28 cellular contexts compared by ENCODE assay signal in genomic region chr19:6807291-6807690, GRCh38. TPM values are rescaled to one million over a fixed set of nuclear protein-coding genes. Genes with fewer than 3 reads are reported as not detected.
DNase-seq lines count a peak whose midpoint lies in the region; ATAC-seq lines count a peak whose summit lies in the region.
"Had no signal": no experiment of that assay in that cellular context is flagged by ENCODE, and none has a peak within 500 bp of the region (broad histone marks: within the 10 kb centered on the region; RNA-seq: fewer than 3 reads in every experiment).

No MANE protein-coding gene starts in this region.

- H3K27me3 Mint-ChIP-seq in activated naive CD4-positive, alpha-beta T cell treated with anti-CD3 and anti-CD28 coated beads, Interleukin-2, amount 50 U/mL, for 24 hours, result no peaks in the 10 kb centered on the region
- H3K27me3 Mint-ChIP-seq in activated T-helper 1 cell treated with anti-CD3 and anti-CD28 coated beads, Interleukin-12 subunit alpha, Interleukin-12 subunit beta, Interleukin-2, Interleukin-4 antibody, amounts not matched to agents 30 ng/mL and 10 ng/mL and 1 ng/mL, durations not matched to agents 14 hours and 24 hours and 36 hours (ENCODE audit: insufficient read depth), result no peaks in the 10 kb centered on the region
- no peaks in the 10 kb centered on the region for H3K27me3 Mint-ChIP-seq in stimulated activated memory B cell treated with anti-CD40 and anti-IgM and Interleukin-4, amounts not matched to agents 10 μg/mL and 1 μg/mL and 100 μg/mL, for 72 hours
- H3K27me3 Mint-ChIP-seq: CD8-positive, alpha-beta memory T cell had no signal

- no peak for DNase-seq in activated naive CD4-positive, alpha-beta T cell (lab: John Stamatoyannopoulos, UW)
- no peak for DNase-seq in activated T-helper 1 cell treated with anti-CD3 and anti-CD28 coated beads, Interleukin-12 subunit alpha, Interleukin-12 subunit beta, Interleukin-2, Interleukin-4 antibody, amounts not matched to agents 30 ng/mL and 10 ng/mL and 1 ng/mL, durations not matched to agents 14 hours and 24 hours and 36 hours (ENCODE audit: low spot score)
- DNase-seq in mesenchymal stem cell (no peak), superior temporal gyrus (ENCODE audit: extremely low spot score) (no peak)
- DNase-seq: CD8-positive, alpha-beta memory T cell; DMS 273 treated with DMSO at 0.1 percent for 48 hours; DMS79; EL; GDM1; NCI-H1092 treated with DMSO at 0.1 percent for 48 hours; NCI-H1436; NCI-H187 treated with DMSO at 0.1 percent for 48 hours; NCI-H2171 treated with DMSO at 0.1 percent for 48 hours; NCI-H345; NCI-H510A treated with DMSO at 0.1 percent for 48 hours; NCI-H748 treated with DMSO at 0.1 percent for 48 hours; SIG-M5 had no signal

- H3K4me3 Mint-ChIP-seq in activated naive CD4-positive, alpha-beta T cell treated with anti-CD3 and anti-CD28 coated beads, Interleukin-2, amount 50 U/mL, for 24 hours, result no peak overlapping the region
- no peak overlapping the region for H3K4me3 Mint-ChIP-seq in activated T-helper 1 cell treated with anti-CD3 and anti-CD28 coated beads, Interleukin-12 subunit alpha, Interleukin-12 subunit beta, Interleukin-2, Interleukin-4 antibody, amounts not matched to agents 30 ng/mL and 10 ng/mL and 1 ng/mL, durations not matched to agents 14 hours and 24 hours and 36 hours
- no peak overlapping the region for H3K4me3 Mint-ChIP-seq in stimulated activated memory B cell treated with anti-CD40 and anti-IgM and Interleukin-4, amounts not matched to agents 10 μg/mL and 1 μg/mL and 100 μg/mL, for 72 hours
- H3K4me3 Mint-ChIP-seq: CD8-positive, alpha-beta memory T cell had no signal

- H3K14ac ChIP-seq in mesenchymal stem cell (ENCODE audit: low read length in 2 of 2), result no peak overlapping the region

- WGBS in mesenchymal stem cell, result 81% methylated on average over 5 of the region's 5 CpGs

- H3K36me3 ChIP-seq in mesenchymal stem cell (ENCODE audit: control insufficient read depth in 1 of 2, insufficient read depth in 2 of 2, low read depth in 1 of 2, low read length in 2 of 2), result no peaks in the 10 kb centered on the region

- H3K23ac ChIP-seq in mesenchymal stem cell (ENCODE audit: low read length in 2 of 2), result no peak overlapping the region

- H4K8ac ChIP-seq in mesenchymal stem cell (ENCODE audit: low read length), result no peak overlapping the region

- H3K9me3 Mint-ChIP-seq in activated naive CD4-positive, alpha-beta T cell treated with anti-CD3 and anti-CD28 coated beads, Interleukin-2, amount 50 U/mL, for 24 hours, result peaks cover 5% of the 10 kb centered on the region
- H3K9me3 Mint-ChIP-seq in activated T-helper 1 cell treated with anti-CD3 and anti-CD28 coated beads, Interleukin-12 subunit alpha, Interleukin-12 subunit beta, Interleukin-2, Interleukin-4 antibody, amounts not matched to agents 30 ng/mL and 10 ng/mL and 1 ng/mL, durations not matched to agents 14 hours and 24 hours and 36 hours, result peaks cover 4% of the 10 kb centered on the region
- peaks cover 2% of the 10 kb centered on the region for H3K9me3 Mint-ChIP-seq in stimulated activated memory B cell treated with anti-CD40 and anti-IgM and Interleukin-4, amounts not matched to agents 10 μg/mL and 1 μg/mL and 100 μg/mL, for 72 hours
- H3K9me3 Mint-ChIP-seq: CD8-positive, alpha-beta memory T cell had no signal

- H3K4me1 ChIP-seq in mesenchymal stem cell (ENCODE audit: control insufficient read depth, insufficient read depth, low read depth, low read length), result no peaks in the 10 kb centered on the region

- H2AK5ac ChIP-seq in mesenchymal stem cell (ENCODE audit: low read length, severe bottlenecking), result no peak overlapping the region

- H2BK5ac ChIP-seq in mesenchymal stem cell (ENCODE audit: low read depth, low read length, poor library complexity, severe bottlenecking), result no peak overlapping the region

- H2BK12ac ChIP-seq in mesenchymal stem cell (ENCODE audit: low read length in 2 of 2), result no peak overlapping the region

- peaks cover 0 to 19% of the 10 kb centered on the region in 2 experiments for H3K27me3 ChIP-seq in mesenchymal stem cell (ENCODE audit: control insufficient read depth in 1 of 2, insufficient read depth in 1 of 2, low read length in 2 of 2)

- H3K79me1 ChIP-seq in mesenchymal stem cell (replicated peaks; ENCODE audit: low read length, poor library complexity, severe bottlenecking), result no peaks in the 10 kb centered on the region

- no peak overlapping the region for H3K4ac ChIP-seq in mesenchymal stem cell (ENCODE audit: low read depth in 1 of 2, low read length in 2 of 2)

- no peak overlapping the region for H2BK120ac ChIP-seq in mesenchymal stem cell (ENCODE audit: low read depth, low read length)

- ATAC-seq in stimulated activated memory B cell treated with anti-CD40 and anti-IgM and Interleukin-4, amounts not matched to agents 10 μg/mL and 1 μg/mL and 100 μg/mL, for 72 hours, result no peak
- ATAC-seq in GM21528 (IDR thresholded peaks at IDR 0.05; ENCODE audit: low FRiP score, unreplicated experiment) (no peak), HG03108 (IDR thresholded peaks at IDR 0.05; ENCODE audit: unreplicated experiment) (no peak)
- ATAC-seq: GM12878 had no signal

- H3K27ac Mint-ChIP-seq in activated naive CD4-positive, alpha-beta T cell treated with anti-CD3 and anti-CD28 coated beads, Interleukin-2, amount 50 U/mL, for 24 hours, result peak overlapping the region; percentile 18
- peak overlapping the region; percentile 13 for H3K27ac Mint-ChIP-seq in activated T-helper 1 cell treated with anti-CD3 and anti-CD28 coated beads, Interleukin-12 subunit alpha, Interleukin-12 subunit beta, Interleukin-2, Interleukin-4 antibody, amounts not matched to agents 30 ng/mL and 10 ng/mL and 1 ng/mL, durations not matched to agents 14 hours and 24 hours and 36 hours
- H3K27ac Mint-ChIP-seq in stimulated activated memory B cell treated with anti-CD40 and anti-IgM and Interleukin-4, amounts not matched to agents 10 μg/mL and 1 μg/mL and 100 μg/mL, for 72 hours, result peak overlapping the region; percentile 29

- H2AFZ ChIP-seq in mesenchymal stem cell (ENCODE audit: low read depth, low read length), result no peak overlapping the region

- no peak overlapping the region for H3K27ac ChIP-seq in mesenchymal stem cell (ENCODE audit: low read length, poor library complexity, severe bottlenecking)
- H3K27ac ChIP-seq: 22Rv1, SK-N-MC had no signal

- H2BK15ac ChIP-seq in mesenchymal stem cell (ENCODE audit: low read depth, poor library complexity, severe bottlenecking), result no peak overlapping the region

- H3K18ac ChIP-seq in mesenchymal stem cell (ENCODE audit: low read depth in 1 of 2, low read length in 2 of 2), result no peak overlapping the region

- H3K4me3 ChIP-seq in mesenchymal stem cell (ENCODE audit: insufficient read depth in 1 of 2, low read depth in 1 of 2, low read length in 2 of 2), result no peak overlapping the region
- H3K4me3 ChIP-seq: GM12878, K562, SK-N-MC had no signal

- H3K4me2 ChIP-seq in mesenchymal stem cell (ENCODE audit: low read length, poor library complexity, severe bottlenecking), result no peak overlapping the region

- peaks cover 60% of the 10 kb centered on the region for H3K4me1 Mint-ChIP-seq in activated naive CD4-positive, alpha-beta T cell treated with anti-CD3 and anti-CD28 coated beads, Interleukin-2, amount 50 U/mL, for 24 hours
- peaks cover 39% of the 10 kb centered on the region for H3K4me1 Mint-ChIP-seq in activated T-helper 1 cell treated with anti-CD3 and anti-CD28 coated beads, Interleukin-12 subunit alpha, Interleukin-12 subunit beta, Interleukin-2, Interleukin-4 antibody, amounts not matched to agents 30 ng/mL and 10 ng/mL and 1 ng/mL, durations not matched to agents 14 hours and 24 hours and 36 hours (ENCODE audit: low read depth)
- H3K4me1 Mint-ChIP-seq in stimulated activated memory B cell treated with anti-CD40 and anti-IgM and Interleukin-4, amounts not matched to agents 10 μg/mL and 1 μg/mL and 100 μg/mL, for 72 hours, result peaks cover 51% of the 10 kb centered on the region

- H3K9me3 ChIP-seq in mesenchymal stem cell (ENCODE audit: control insufficient read depth, low read length), result peaks cover 4% of the 10 kb centered on the region

- H3K36me3 Mint-ChIP-seq in activated naive CD4-positive, alpha-beta T cell treated with anti-CD3 and anti-CD28 coated beads, Interleukin-2, amount 50 U/mL, for 24 hours, result peaks cover 20% of the 10 kb centered on the region
- H3K36me3 Mint-ChIP-seq in activated T-helper 1 cell treated with anti-CD3 and anti-CD28 coated beads, Interleukin-12 subunit alpha, Interleukin-12 subunit beta, Interleukin-2, Interleukin-4 antibody, amounts not matched to agents 30 ng/mL and 10 ng/mL and 1 ng/mL, durations not matched to agents 14 hours and 24 hours and 36 hours (ENCODE audit: low read depth), result peaks cover 32% of the 10 kb centered on the region
- peaks cover 18% of the 10 kb centered on the region for H3K36me3 Mint-ChIP-seq in stimulated activated memory B cell treated with anti-CD40 and anti-IgM and Interleukin-4, amounts not matched to agents 10 μg/mL and 1 μg/mL and 100 μg/mL, for 72 hours

- intact Hi-C loops in activated T-helper 1 cell treated with anti-CD3 and anti-CD28 coated beads, Interleukin-12 subunit alpha, Interleukin-12 subunit beta, Interleukin-2, Interleukin-4 antibody, amounts not matched to agents 30 ng/mL and 10 ng/mL and 1 ng/mL, durations not matched to agents 14 hours and 24 hours and 36 hours (cut with micrococcal nuclease), result no loop called here

- peak overlapping the region; percentile 50 for H4K91ac ChIP-seq in mesenchymal stem cell (ENCODE audit: low read length)

- H3K9ac ChIP-seq in mesenchymal stem cell (ENCODE audit: low read length), result no peak overlapping the region

RNA-seq across cellular contexts. Expression of gene VAV1, which starts 34.8 kb away (rescaled TPM):
- total RNA-seq in activated T-helper 1 cell treated with anti-CD3 and anti-CD28 coated beads, Interleukin-12 subunit alpha, Interleukin-12 subunit beta, Interleukin-2, Interleukin-4 antibody, amounts not matched to agents 30 ng/mL and 10 ng/mL and 1 ng/mL, durations not matched to agents 14 hours and 24 hours and 36 hours, result 86.8 and 90.4 TPM in 2 replicates
- not detected for polyA plus RNA-seq in mesenchymal stem cell (2013, experiment 1 of 2)
- not detected for polyA plus RNA-seq in mesenchymal stem cell (2013, experiment 2 of 2)
- total RNA-seq: HT1080, M059J had no signal
- polyA plus RNA-seq: BJ had no signal

RNA-seq across cellular contexts. Expression of gene SH2D3A, which starts 40.1 kb away (rescaled TPM):
- total RNA-seq in activated T-helper 1 cell treated with anti-CD3 and anti-CD28 coated beads, Interleukin-12 subunit alpha, Interleukin-12 subunit beta, Interleukin-2, Interleukin-4 antibody, amounts not matched to agents 30 ng/mL and 10 ng/mL and 1 ng/mL, durations not matched to agents 14 hours and 24 hours and 36 hours, result 15.0 and 15.6 TPM in 2 replicates
- not detected for polyA plus RNA-seq in mesenchymal stem cell (2013, experiment 1 of 2)
- 0.07 TPM for polyA plus RNA-seq in mesenchymal stem cell (2013, experiment 2 of 2)
- total RNA-seq: M059J had no signal
